22 cellular contexts compared by ENCODE assay signal in genomic region chr17:29049541-29050150, GRCh38. TPM values are rescaled to one million over a fixed set of nuclear protein-coding genes. Genes with fewer than 3 reads are reported as not detected.
DNase-seq lines count a peak whose midpoint lies in the region; ATAC-seq and TF ChIP-seq lines count a peak whose summit lies in the region.
"Had no signal": no experiment of that assay in that cellular context is flagged by ENCODE, and none has a peak within 500 bp of the region (broad histone marks: within the 10 kb centered on the region; RNA-seq: fewer than 3 reads in every experiment).

No MANE protein-coding gene starts in this region.

- H3K27me3 ChIP-seq in trophoblast cell (ENCODE audit: insufficient read depth, low read length) = no peaks in the 10 kb centered on the region

- H3K79me2 ChIP-seq in trophoblast cell (ENCODE audit: control insufficient read depth, insufficient read depth, low read length, poor library complexity) = no peaks in the 10 kb centered on the region

- H2AK5ac ChIP-seq in trophoblast cell (ENCODE audit: low read length) = no peak overlapping the region

- H3K27ac ChIP-seq in KOPT-K1 (ENCODE audit: low read depth, low read length, poor library complexity, severe bottlenecking) = peak overlapping the region; percentile 84
- no peak overlapping the region for H3K27ac ChIP-seq in trophoblast cell (ENCODE audit: low read depth, low read length)
- H3K27ac ChIP-seq: RWPE1 had no signal

- no peak overlapping the region for H4K8ac ChIP-seq in trophoblast cell (ENCODE audit: low read depth, low read length)

- no peaks in the 10 kb centered on the region for H3K4me1 Mint-ChIP-seq in activated T-cell treated with anti-CD3 and anti-CD28 coated beads, Interleukin-2, amount 50 U/mL, for 4 hours (ENCODE audit: low read depth)
- peaks cover 18% of the 10 kb centered on the region for H3K4me1 Mint-ChIP-seq in HFFc6 (ENCODE audit: low read depth)
- H3K4me1 Mint-ChIP-seq: CD4-positive, CD25-positive, alpha-beta regulatory T cell had no signal

- H3K4me3 ChIP-seq in trophoblast cell (ENCODE audit: low read depth, low read length) = no peak overlapping the region
- H3K4me3 ChIP-seq: GM12878, GM23338, HAP-1 had no signal

- H3K4me3 Mint-ChIP-seq in activated T-cell treated with anti-CD3 and anti-CD28 coated beads, Interleukin-2, amount 50 U/mL, for 4 hours = no peak overlapping the region
- H3K4me3 Mint-ChIP-seq in HFFc6 = no peak overlapping the region
- H3K4me3 Mint-ChIP-seq: CD4-positive, CD25-positive, alpha-beta regulatory T cell; GM23338 had no signal

- H3K18ac ChIP-seq in trophoblast cell (ENCODE audit: low read length) = no peak overlapping the region

- ATAC-seq in SK-N-SH treated with all-trans-retinoic acid at 6 μM for 48 hours = peak; percentile 10; the same call in 1 of the 3 replicates
- no peak for ATAC-seq in HG02981 (IDR thresholded peaks at IDR 0.05; ENCODE audit: unreplicated experiment)
- ATAC-seq in activated T-cell treated with anti-CD3 and anti-CD28 coated beads, Interleukin-2, amount 50 U/mL, for 4 hours = no peak
- ATAC-seq: GM12878 had no signal

- no peaks in the 10 kb centered on the region for H3K36me3 ChIP-seq in KOPT-K1 (ENCODE audit: insufficient read depth, low read length)
- no peaks in the 10 kb centered on the region for H3K36me3 ChIP-seq in trophoblast cell (ENCODE audit: control insufficient read depth in 1 of 2, insufficient read depth in 2 of 2, low read length in 2 of 2)
- H3K36me3 ChIP-seq: HAP-1 had no signal

- no CpG with 5 or more reads among the region's 11 CpGs for WGBS in trophoblast cell (ENCODE audit: extremely low coverage, insufficient coverage, insufficient read length)

- no peak overlapping the region for H2AFZ ChIP-seq in trophoblast cell (ENCODE audit: insufficient read depth, low read length, poor library complexity)
- H2AFZ ChIP-seq: GM23338 had no signal

- H3K27me3 Mint-ChIP-seq in activated T-cell treated with anti-CD3 and anti-CD28 coated beads, Interleukin-2, amount 50 U/mL, for 4 hours (ENCODE audit: low read depth) = peaks cover 15% of the 10 kb centered on the region
- peaks cover 54% of the 10 kb centered on the region for H3K27me3 Mint-ChIP-seq in HFFc6 (ENCODE audit: insufficient read depth)

- no peak overlapping the region for H2BK120ac ChIP-seq in trophoblast cell (ENCODE audit: insufficient read depth, low read length, poor library complexity)

- H3K23ac ChIP-seq in trophoblast cell (ENCODE audit: low read length) = no peak overlapping the region

- H3K9ac ChIP-seq in trophoblast cell (ENCODE audit: low read length) = no peak overlapping the region

- TF ChIP-seq CTCF in HFFc6 (IDR thresholded peaks at IDR 0.05) = no peak

- H3K9me3 Mint-ChIP-seq in activated T-cell treated with anti-CD3 and anti-CD28 coated beads, Interleukin-2, amount 50 U/mL, for 4 hours = no peaks in the 10 kb centered on the region
- no peaks in the 10 kb centered on the region for H3K9me3 Mint-ChIP-seq in HFFc6
- H3K9me3 Mint-ChIP-seq: CD4-positive, CD25-positive, alpha-beta regulatory T cell; GM23338 had no signal

- H3K9me3 ChIP-seq in KOPT-K1 (ENCODE audit: insufficient read depth, low read length, poor library complexity, severe bottlenecking) (no peaks in the 10 kb centered on the region), trophoblast cell (ENCODE audit: insufficient read depth, low read depth, low read length) (no peaks in the 10 kb centered on the region)
- H3K9me3 ChIP-seq: HAP-1 had no signal

- H3K4me2 ChIP-seq in trophoblast cell (ENCODE audit: low read length) = no peak overlapping the region
- H3K4me2 ChIP-seq: GM23338 had no signal

- no peak overlapping the region for H3K14ac ChIP-seq in trophoblast cell (ENCODE audit: low read length)

- no peak overlapping the region for H3K4ac ChIP-seq in trophoblast cell (ENCODE audit: low read depth, low read length)

- no peaks in the 10 kb centered on the region for H3K36me3 Mint-ChIP-seq in activated T-cell treated with anti-CD3 and anti-CD28 coated beads, Interleukin-2, amount 50 U/mL, for 4 hours (ENCODE audit: insufficient read depth)
- no peaks in the 10 kb centered on the region for H3K36me3 Mint-ChIP-seq in HFFc6 (ENCODE audit: low read depth)

- no peak overlapping the region for H4K12ac ChIP-seq in trophoblast cell (ENCODE audit: low read depth, low read length)

- H3K79me1 ChIP-seq in trophoblast cell (ENCODE audit: low read length) = no peaks in the 10 kb centered on the region

- no peak overlapping the region for H2BK5ac ChIP-seq in trophoblast cell (ENCODE audit: low read depth, low read length, poor library complexity)

- DNase-seq in myocyte (ENCODE audit: low read depth) (peak; percentile 78), trophoblast cell (peak; percentile 91 to 98), HUDEP-2 (lab: John Stamatoyannopoulos, UW; ENCODE audit: unreplicated experiment in 76 of 76) (no peak), HFFc6 (no peak)
- DNase-seq in activated T-cell treated with anti-CD3 and anti-CD28 coated beads, Interleukin-2, amount 50 U/mL, for 4 hours = no peak
- DNase-seq: CD4-positive, CD25-positive, alpha-beta regulatory T cell; DMS79; MM.1S; NCI-H1092; NCI-H1436 treated with DMSO at 0.1 percent for 48 hours; NCI-H1930; NCI-H774; NK-92 treated with Interleukin-12 subunit alpha and Interleukin-12 subunit beta, amount 100 ng/mL, for 24 hours; SIG-M5 had no signal

- no peak overlapping the region for H3K27ac Mint-ChIP-seq in HFFc6
- H3K27ac Mint-ChIP-seq: CD4-positive, CD25-positive, alpha-beta regulatory T cell; GM23338 had no signal

- H2BK12ac ChIP-seq in trophoblast cell (ENCODE audit: low read length) = no peak overlapping the region

- H4K91ac ChIP-seq in trophoblast cell (ENCODE audit: low read depth, low read length) = no peak overlapping the region

- H3K4me1 ChIP-seq in trophoblast cell (ENCODE audit: control insufficient read depth in 1 of 2, insufficient read depth in 2 of 2, low read length in 2 of 2) = peaks cover 9 to 14% of the 10 kb centered on the region in 2 experiments
- H3K4me1 ChIP-seq: HAP-1 had no signal

TF ChIP-seq in SK-N-SH treated with all-trans-retinoic acid at 6 μM for 48 hours, 23 proteins besides CTCF, POLR2A, EP300 and RAD21:
- TF ChIP-seq TCF4 (CRISPR knock-in tag; IDR thresholded peaks at IDR 0.05; ENCODE audit: borderline replicate concordance) (peak; percentile 33; the same call in 1 of the 2 replicates), ZNF565 (CRISPR knock-in tag; conservative IDR thresholded peaks at IDR 0.05; ENCODE audit: low read depth) (no peak)
TF ChIP-seq in SK-N-SH treated with all-trans-retinoic acid at 6 μM for 48 hours: peak in this region for 1.

RNA-seq across cellular contexts. Expression of gene PIPOX, which starts 6.7 kb away (rescaled TPM):
- total RNA-seq in myocyte = 6.4 and 17.5 TPM in 2 replicates
- polyA plus RNA-seq in myocyte (2012) = 26.1 TPM
- polyA plus RNA-seq in trophoblast cell (2013) = 0.37 and 0.40 TPM in 2 replicates
- total RNA-seq in activated T-cell treated with anti-CD3 and anti-CD28 coated beads, Interleukin-2, amount 50 U/mL, for 4 hours = 1 to 10 TPM; 1.2 to 1.7 (median 1.5) TPM
- under 1 TPM; 0.17 to 0.73 (median 0.44) TPM for total RNA-seq in HFFc6 (2021; fragmentation: NEBNext Ultra II Directional; extraction: Animal tissue kit (Norgen Biotek cat#: 25700))

RNA-seq across cellular contexts. Expression of gene SEZ6, which starts 43.8 kb away (rescaled TPM):
- 0.16 and 0.57 TPM in 2 replicates for total RNA-seq in myocyte
- polyA plus RNA-seq in myocyte (2012) = 0.78 TPM
- 0.11 and 0.18 TPM in 2 replicates for polyA plus RNA-seq in trophoblast cell (2013)
- not detected for total RNA-seq in activated T-cell treated with anti-CD3 and anti-CD28 coated beads, Interleukin-2, amount 50 U/mL, for 4 hours
- not detected for total RNA-seq in HFFc6 (2021; fragmentation: NEBNext Ultra II Directional; extraction: Animal tissue kit (Norgen Biotek cat#: 25700))
- total RNA-seq: GM12878 had no signal
- polyA plus RNA-seq: BJ had no signal

Comparison
In these comparisons a context has a peak if more than half of its experiments do, and no peak if none do; other contexts are left out.
1. DNase-seq: peak in myocyte (single experiment) and trophoblast cell (2 of 2); none in activated T-cell treated with anti-CD3 and anti-CD28 coated beads, Interleukin-2, amount 50 U/mL, for 4 hours (single experiment), HUDEP-2 (0 of 76) and HFFc6 (single experiment).